ENCODE assay signal across 21 cellular contexts in genomic region chr4:39576268-39576667, GRCh38. TPM values are rescaled to one million over a fixed set of nuclear protein-coding genes. Genes with fewer than 3 reads are reported as not detected.
DNase-seq lines count a peak whose midpoint lies in the region; ATAC-seq and TF ChIP-seq lines count a peak whose summit lies in the region.
"Had no signal": no experiment of that assay in that cellular context is flagged by ENCODE, and none has a peak within 500 bp of the region (broad histone marks: within the 10 kb centered on the region; RNA-seq: fewer than 3 reads in every experiment).

No MANE protein-coding gene starts in this region.

- no peak overlapping the region for H4K8ac ChIP-seq in mesenchymal stem cell (ENCODE audit: low read length)

- H3K18ac ChIP-seq in mesenchymal stem cell (ENCODE audit: low read depth in 1 of 2, low read length in 2 of 2): no peak overlapping the region

- no peak overlapping the region for H2BK12ac ChIP-seq in mesenchymal stem cell (ENCODE audit: low read length in 2 of 2)

- no peak overlapping the region for H2BK15ac ChIP-seq in mesenchymal stem cell (ENCODE audit: low read depth, poor library complexity, severe bottlenecking)

- H3K23ac ChIP-seq in mesenchymal stem cell (ENCODE audit: low read length in 2 of 2): no peak overlapping the region

- H3K27ac Mint-ChIP-seq in activated naive CD8-positive, alpha-beta T cell treated with anti-CD3 and anti-CD28 coated beads for 36 hours: no peak overlapping the region

- no peak for TF ChIP-seq POLR2A in esophagus squamous epithelium (IDR thresholded peaks at IDR 0.05)

- H3K27me3 ChIP-seq in mesenchymal stem cell (ENCODE audit: control insufficient read depth in 1 of 2, insufficient read depth in 1 of 2, low read length in 2 of 2) (no peaks in the 10 kb centered on the region), esophagus squamous epithelium (no peaks in the 10 kb centered on the region)
- H3K27me3 ChIP-seq: gastrocnemius medialis, left lung, pancreas, testis had no signal

- no peak for TF ChIP-seq CTCF in esophagus squamous epithelium (IDR thresholded peaks at IDR 0.05)

- H3K9me3 ChIP-seq in mesenchymal stem cell (ENCODE audit: control insufficient read depth, low read length) (no peaks in the 10 kb centered on the region), esophagus squamous epithelium (no peaks in the 10 kb centered on the region)
- H3K9me3 ChIP-seq: gastrocnemius medialis, left lung, pancreas, testis had no signal

- H3K9me3 Mint-ChIP-seq in activated naive CD8-positive, alpha-beta T cell treated with anti-CD3 and anti-CD28 coated beads for 36 hours: no peaks in the 10 kb centered on the region

- ATAC-seq in GM21576 (IDR thresholded peaks at IDR 0.05; ENCODE audit: unreplicated experiment): no peak
- ATAC-seq: gastrocnemius medialis, left lung, pancreas, SK-N-SH treated with all-trans-retinoic acid at 6 μM for 48 hours had no signal

- H2AK5ac ChIP-seq in mesenchymal stem cell (ENCODE audit: low read length, severe bottlenecking): no peak overlapping the region

- no peak overlapping the region for H2BK5ac ChIP-seq in mesenchymal stem cell (ENCODE audit: low read depth, low read length, poor library complexity, severe bottlenecking)

- H3K4me1 ChIP-seq in mesenchymal stem cell (ENCODE audit: control insufficient read depth, insufficient read depth, low read depth, low read length) (no peaks in the 10 kb centered on the region), esophagus squamous epithelium (peaks cover 0 to 19% (median 0%) of the 10 kb centered on the region in 3 donors)
- H3K4me1 ChIP-seq: gastrocnemius medialis, left lung, testis had no signal

- WGBS in mesenchymal stem cell: no CpG with 5 or more reads among the region's 1 CpG
- 56 to 89% methylated on average over 1 of the region's 1 CpG for WGBS in esophagus squamous epithelium, 2 donors

- intact Hi-C loops in esophagus squamous epithelium (cut with DNase I): no loop called here

- peak; percentile 3 for DNase-seq in AG08395 (ENCODE audit: low spot score)
- DNase-seq in EH (ENCODE audit: low read depth): peak; percentile 67
- DNase-seq in activated naive CD8-positive, alpha-beta T cell treated with anti-CD3 and anti-CD28 coated beads for 36 hours: peak; percentile 3
- peak; percentile 21 for DNase-seq in mesenchymal stem cell
- DNase-seq in HCEC 1CT: no peak
- no peak for DNase-seq in caudate nucleus (lab: John Stamatoyannopoulos, UW)
- no peak for DNase-seq in esophagus squamous epithelium (lab: John Stamatoyannopoulos, UW)
- DNase-seq: activated CD4-positive, alpha-beta T cell treated with anti-CD3 and anti-CD28 coated beads, Interleukin-2, amount 50 U/mL, for 4 hours; Calu3; gastrocnemius medialis; H7; KG1; left lung; NCI-H1417; NCI-H2171 treated with DMSO at 0.1 percent for 48 hours; NCI-H82; pancreas; stimulated activated CD4-positive, alpha-beta T cell treated with anti-CD3 and anti-CD28 coated beads, Interleukin-4, amount 100 ng/mL, for 1 hour; testis had no signal

- no peak overlapping the region for H3K4me2 ChIP-seq in mesenchymal stem cell (ENCODE audit: low read length, poor library complexity, severe bottlenecking)

- H3K9ac ChIP-seq in mesenchymal stem cell (ENCODE audit: low read length): no peak overlapping the region

- H3K4me1 Mint-ChIP-seq in activated naive CD8-positive, alpha-beta T cell treated with anti-CD3 and anti-CD28 coated beads for 36 hours: peaks cover 2% of the 10 kb centered on the region

- no peak overlapping the region for H3K4me3 Mint-ChIP-seq in activated naive CD8-positive, alpha-beta T cell treated with anti-CD3 and anti-CD28 coated beads for 36 hours

- no peak overlapping the region for H3K4ac ChIP-seq in mesenchymal stem cell (ENCODE audit: low read depth in 1 of 2, low read length in 2 of 2)

- H3K79me1 ChIP-seq in mesenchymal stem cell (replicated peaks; ENCODE audit: low read length, poor library complexity, severe bottlenecking): peaks cover 2% of the 10 kb centered on the region

- H3K27me3 Mint-ChIP-seq in activated naive CD8-positive, alpha-beta T cell treated with anti-CD3 and anti-CD28 coated beads for 36 hours: no peaks in the 10 kb centered on the region

- peaks cover 1 to 23% of the 10 kb centered on the region in 2 experiments for H3K36me3 ChIP-seq in mesenchymal stem cell (ENCODE audit: control insufficient read depth in 1 of 2, insufficient read depth in 2 of 2, low read depth in 1 of 2, low read length in 2 of 2)
- H3K36me3 ChIP-seq in esophagus squamous epithelium: peaks cover 0 to 6% (median 0%) of the 10 kb centered on the region in 3 donors
- H3K36me3 ChIP-seq: pancreas had no signal

- no peak overlapping the region for H3K4me3 ChIP-seq in mesenchymal stem cell (ENCODE audit: insufficient read depth in 1 of 2, low read depth in 1 of 2, low read length in 2 of 2)
- H3K4me3 ChIP-seq in esophagus squamous epithelium: no peak overlapping the region
- H3K4me3 ChIP-seq: gastrocnemius medialis, left lung, pancreas, testis had no signal

- H3K36me3 Mint-ChIP-seq in activated naive CD8-positive, alpha-beta T cell treated with anti-CD3 and anti-CD28 coated beads for 36 hours: no peaks in the 10 kb centered on the region

- H3K27ac ChIP-seq in mesenchymal stem cell (ENCODE audit: low read length, poor library complexity, severe bottlenecking) (no peak overlapping the region), caudate nucleus (ENCODE audit: low read depth, low read length) (no peak overlapping the region), esophagus squamous epithelium (no peak overlapping the region)
- H3K27ac ChIP-seq: gastrocnemius medialis, left lung, pancreas, testis had no signal

- no peak overlapping the region for H2AFZ ChIP-seq in mesenchymal stem cell (ENCODE audit: low read depth, low read length)

- H3K14ac ChIP-seq in mesenchymal stem cell (ENCODE audit: low read length in 2 of 2): no peak overlapping the region

- no peak overlapping the region for H2BK120ac ChIP-seq in mesenchymal stem cell (ENCODE audit: low read depth, low read length)

- no peak overlapping the region for H4K91ac ChIP-seq in mesenchymal stem cell (ENCODE audit: low read length)

RNA-seq across cellular contexts. Expression of gene UGDH, which starts 49.0 kb away (rescaled TPM):
- total RNA-seq in activated naive CD8-positive, alpha-beta T cell treated with anti-CD3 and anti-CD28 coated beads for 36 hours: 10 to 100 TPM; 29.7 to 34.8 TPM
- 56.0 TPM for polyA plus RNA-seq in mesenchymal stem cell (2013, experiment 1 of 2)
- polyA plus RNA-seq in mesenchymal stem cell (2013, experiment 2 of 2): 52.3 TPM
- total RNA-seq in esophagus squamous epithelium: 100 to 1,000 TPM in 2 of 4 donors, 10 to 100 TPM in 2; 55.2 to 188 (median 98.0) TPM

Comparison
In these comparisons a context has a peak if more than half of its experiments do, and no peak if none do; other contexts are left out.
1. DNase-seq: peak in AG08395 (single experiment), EH (single experiment), activated naive CD8-positive, alpha-beta T cell treated with anti-CD3 and anti-CD28 coated beads for 36 hours (single experiment) and mesenchymal stem cell (single experiment); none in HCEC 1CT (single experiment), caudate nucleus (0 of 61) and esophagus squamous epithelium (single experiment).